Comparison of ENCODE assay signal across 8 cellular contexts in genomic region chr9:129080312-129080607, GRCh38. TPM values are rescaled to one million over a fixed set of nuclear protein-coding genes. Genes with fewer than 3 reads are reported as not detected.
DNase-seq lines count a peak whose midpoint lies in the region; ATAC-seq and TF ChIP-seq lines count a peak whose summit lies in the region.

No MANE protein-coding gene starts in this region.

- H3K4me1 ChIP-seq in CD4-positive, CD25-positive, alpha-beta regulatory T cell (ENCODE audit: control insufficient read depth, insufficient read depth, low read length, poor library complexity, severe bottlenecking) = peaks cover 20% of the 10 kb centered on the region

- peaks cover 5% of the 10 kb centered on the region for H3K27me3 Mint-ChIP-seq in CD4-positive, CD25-positive, alpha-beta regulatory T cell
- no peaks in the 10 kb centered on the region for H3K27me3 Mint-ChIP-seq in dendritic cell treated with granulocyte-macrophage colony-stimulating factor and Interleukin-4, amounts not matched to agents 40 ng/mL and 50 ng/mL, for 4 days
- H3K27me3 Mint-ChIP-seq in neural crest cell (ENCODE audit: low read depth) = no peaks in the 10 kb centered on the region

- H3K27me3 ChIP-seq in CD4-positive, CD25-positive, alpha-beta regulatory T cell (ENCODE audit: control insufficient read depth, insufficient read depth, low read length) = no peaks in the 10 kb centered on the region

- H3K4me3 ChIP-seq in CD4-positive, CD25-positive, alpha-beta regulatory T cell (ENCODE audit: low read depth, low read length) = peak overlapping the region; percentile 83

- H3K9me3 Mint-ChIP-seq in CD4-positive, CD25-positive, alpha-beta regulatory T cell = no peaks in the 10 kb centered on the region
- H3K9me3 Mint-ChIP-seq in dendritic cell treated with granulocyte-macrophage colony-stimulating factor and Interleukin-4, amounts not matched to agents 40 ng/mL and 50 ng/mL, for 4 days = no peaks in the 10 kb centered on the region
- H3K9me3 Mint-ChIP-seq in neural crest cell = no peaks in the 10 kb centered on the region

- peak overlapping the region; percentile 90 to 97 (median 94) for H3K4me3 Mint-ChIP-seq in CD4-positive, CD25-positive, alpha-beta regulatory T cell
- H3K4me3 Mint-ChIP-seq in dendritic cell treated with granulocyte-macrophage colony-stimulating factor and Interleukin-4, amounts not matched to agents 40 ng/mL and 50 ng/mL, for 4 days = peak overlapping the region; percentile 86
- H3K4me3 Mint-ChIP-seq in neural crest cell = peak overlapping the region; percentile 95

- H3K36me3 Mint-ChIP-seq in CD4-positive, CD25-positive, alpha-beta regulatory T cell = no peaks in the 10 kb centered on the region
- H3K36me3 Mint-ChIP-seq in dendritic cell treated with granulocyte-macrophage colony-stimulating factor and Interleukin-4, amounts not matched to agents 40 ng/mL and 50 ng/mL, for 4 days (ENCODE audit: low read depth) = peaks cover 19% of the 10 kb centered on the region
- H3K36me3 Mint-ChIP-seq in neural crest cell (ENCODE audit: low read depth) = no peaks in the 10 kb centered on the region

- H3K27ac ChIP-seq in CD4-positive, CD25-positive, alpha-beta regulatory T cell (ENCODE audit: insufficient read depth, low read length, poor library complexity, severe bottlenecking) = peak overlapping the region; percentile 60
- peak overlapping the region; percentile 42 for H3K27ac ChIP-seq in KOPT-K1 (ENCODE audit: low read depth, low read length, poor library complexity, severe bottlenecking)

- in situ Hi-C loops in ACHN (cut with HindIII; ENCODE audit: low pct_ligation_motif_present, low pct_unique_long_range_greater_than_20kb, low sequenced_read_pairs) = no loop called here
- in situ Hi-C loops in KBM-7 (cut with MboI; ENCODE audit: low pct_unique_long_range_greater_than_20kb, low sequenced_read_pairs) = no loop called here

- POLR2A ChIA-PET in GM10248 (lab: Yijun Ruan, JAX) = interaction anchor here (0.9 kb wide), 1 partner anchor 60 kb away, joined by 3 read pairs; no protein-coding TSS in a partner anchor

- H3K27ac Mint-ChIP-seq in CD4-positive, CD25-positive, alpha-beta regulatory T cell = peak overlapping the region; percentile 66 to 84 (median 77)
- peak overlapping the region; percentile 84 for H3K27ac Mint-ChIP-seq in dendritic cell treated with granulocyte-macrophage colony-stimulating factor and Interleukin-4, amounts not matched to agents 40 ng/mL and 50 ng/mL, for 4 days
- H3K27ac Mint-ChIP-seq in neural crest cell (ENCODE audit: unreplicated experiment) = peak overlapping the region; percentile 67

- intact Hi-C loops in dendritic cell treated with granulocyte-macrophage colony-stimulating factor and Interleukin-4, amounts not matched to agents 40 ng/mL and 50 ng/mL, for 4 days (cut with micrococcal nuclease) = loop anchor here (1.0 kb wide), 1 partner anchor 11 kb away; no protein-coding TSS in a partner anchor

- no peak for ATAC-seq in CD4-positive, CD25-positive, alpha-beta regulatory T cell (ENCODE audit: low read depth in 2 of 2)

- TF ChIP-seq CTCF in neural crest cell (conservative IDR thresholded peaks at IDR 0.05) (no peak), GM10248 (IDR thresholded peaks at IDR 0.05; ENCODE audit: control extremely low read depth, extremely low read depth, low read depth, missing control alignments) (no peak)

- DNase-seq in CD4-positive, CD25-positive, alpha-beta regulatory T cell = no peak
- DNase-seq in neural crest cell (ENCODE audit: low read depth, low spot score) (no peak), GM10248 (ENCODE audit: extremely low spot score) (no peak), ACHN (no peak), KBM-7 (no peak), NCI-H748 treated with DMSO at 0.1 percent for 48 hours (lab: John Stamatoyannopoulos, UW) (no peak)

- peaks cover 6% of the 10 kb centered on the region for H3K36me3 ChIP-seq in CD4-positive, CD25-positive, alpha-beta regulatory T cell (ENCODE audit: control insufficient read depth, insufficient read depth, low read length)
- H3K36me3 ChIP-seq in KOPT-K1 (ENCODE audit: insufficient read depth, low read length) = peaks cover 11% of the 10 kb centered on the region

- peaks cover 0 to 30% (median 19%) of the 10 kb centered on the region in 4 donors for H3K4me1 Mint-ChIP-seq in CD4-positive, CD25-positive, alpha-beta regulatory T cell
- H3K4me1 Mint-ChIP-seq in dendritic cell treated with granulocyte-macrophage colony-stimulating factor and Interleukin-4, amounts not matched to agents 40 ng/mL and 50 ng/mL, for 4 days (ENCODE audit: low read depth) = peaks cover 31% of the 10 kb centered on the region
- H3K4me1 Mint-ChIP-seq in neural crest cell = peaks cover 36% of the 10 kb centered on the region

- CTCF ChIA-PET in GM10248 (lab: Yijun Ruan, JAX) = interaction anchor here (0.8 to 1.6 kb wide), 7 partner anchors 13 to 544 kb away, joined by 3 to 5 read pairs (median 4); partner anchors contain the start of gene SH3GLB2

- H3K9me3 ChIP-seq in CD4-positive, CD25-positive, alpha-beta regulatory T cell (ENCODE audit: control insufficient read depth in 2 of 2, low read length in 2 of 2) = no peaks in the 10 kb centered on the region
- H3K9me3 ChIP-seq in KOPT-K1 (ENCODE audit: insufficient read depth, low read length, poor library complexity, severe bottlenecking) = no peaks in the 10 kb centered on the region

RNA-seq across cellular contexts. Expression of gene DOLPP1, which starts 0.7 kb away (rescaled TPM):
- 3.9 TPM for total RNA-seq in CD4-positive, CD25-positive, alpha-beta regulatory T cell
- polyA plus RNA-seq in CD4-positive, CD25-positive, alpha-beta regulatory T cell = 1 to 10 TPM; 8.6 to 9.3 (median 8.9) TPM
- total RNA-seq in neural crest cell = 43.1 and 43.9 TPM in 2 replicates

RNA-seq across cellular contexts. Expression of gene CRAT, which starts 30.3 kb away (rescaled TPM):
- total RNA-seq in CD4-positive, CD25-positive, alpha-beta regulatory T cell = 12.5 TPM
- 10 to 100 TPM in 2 of 4 donors, 1 to 10 TPM in 2; 8.7 to 11.4 (median 10.2) TPM for polyA plus RNA-seq in CD4-positive, CD25-positive, alpha-beta regulatory T cell
- total RNA-seq in neural crest cell = 24.9 and 26.0 TPM in 2 replicates

RNA-seq across cellular contexts. Expression of gene PTPA, which starts 31.0 kb away (rescaled TPM):
- 53.7 TPM for total RNA-seq in CD4-positive, CD25-positive, alpha-beta regulatory T cell
- 10 to 100 TPM; 12.9 to 21.6 (median 16.0) TPM for polyA plus RNA-seq in CD4-positive, CD25-positive, alpha-beta regulatory T cell
- 136 and 144 TPM in 2 replicates for total RNA-seq in neural crest cell

RNA-seq across cellular contexts. Expression of gene MIGA2, which starts 43.8 kb away (rescaled TPM):
- total RNA-seq in CD4-positive, CD25-positive, alpha-beta regulatory T cell = 48.5 TPM
- 1 to 10 TPM; 6.3 to 8.0 (median 7.6) TPM for polyA plus RNA-seq in CD4-positive, CD25-positive, alpha-beta regulatory T cell
- total RNA-seq in neural crest cell = 34.4 and 38.3 TPM in 2 replicates

RNA-seq across cellular contexts. Expression of gene SH3GLB2, which starts 52.1 kb away (rescaled TPM):
- total RNA-seq in CD4-positive, CD25-positive, alpha-beta regulatory T cell = 77.8 TPM
- 10 to 100 TPM; 18.2 to 38.8 (median 26.6) TPM for polyA plus RNA-seq in CD4-positive, CD25-positive, alpha-beta regulatory T cell
- 71.7 and 76.1 TPM in 2 replicates for total RNA-seq in neural crest cell
